1 cellular context compared by ENCODE assay signal in the genomic region with DNA sequence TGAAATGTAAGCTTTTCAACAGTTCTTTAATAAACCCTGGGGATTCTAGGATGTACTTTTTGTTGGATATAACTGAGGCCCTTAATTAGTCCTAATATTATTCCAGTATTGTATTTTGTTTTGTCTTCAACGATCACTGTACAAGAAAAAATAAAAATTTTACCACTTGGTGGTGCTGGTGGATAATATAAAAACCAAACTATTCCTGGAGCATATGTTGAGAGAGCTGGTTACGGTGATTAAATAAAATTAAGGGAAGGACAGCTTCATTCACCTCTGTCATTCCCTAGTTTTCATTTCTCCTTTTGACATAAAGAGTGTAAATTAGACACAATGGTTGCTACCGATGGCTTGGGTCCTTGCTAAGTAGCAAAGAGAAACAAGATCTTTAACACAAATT.
TF ChIP-seq lines count a peak whose summit lies in the region.

No MANE protein-coding gene starts in this region.

TF ChIP-seq in H1, 55 proteins besides CTCF, POLR2A, EP300 and RAD21:
- TF ChIP-seq BACH1 (IDR thresholded peaks at IDR 0.05; ENCODE audit: low read length) (no peak), SIX5 (IDR thresholded peaks at IDR 0.05; ENCODE audit: low read depth, low read length) (no peak), CEBPB (IDR thresholded peaks at IDR 0.05; ENCODE audit: low read depth, low read length) (no peak), FOSL1 (IDR thresholded peaks at IDR 0.05; ENCODE audit: insufficient read depth, low read depth, low read length) (no peak), ZNF274 (IDR thresholded peaks at IDR 0.05; ENCODE audit: borderline replicate concordance, extremely low read depth, low read length) (no peak), GABPA (IDR thresholded peaks at IDR 0.05; ENCODE audit: borderline replicate concordance, insufficient read depth, low read length) (no peak), SIN3A (conservative IDR thresholded peaks at IDR 0.05 in 1 of 2, IDR thresholded peaks at IDR 0.05 in 1 of 2; ENCODE audit: low read depth in 1 of 2, low read length in 2 of 2) (no peak), JUND (IDR thresholded peaks at IDR 0.05; ENCODE audit: low read length) (no peak), PHF8 (conservative IDR thresholded peaks at IDR 0.05; ENCODE audit: low read depth, low read length) (no peak), NRF1 (IDR thresholded peaks at IDR 0.05; ENCODE audit: low read depth, low read length) (no peak), SIRT6 (IDR thresholded peaks at IDR 0.05; ENCODE audit: low read length) (no peak), CTBP2 (IDR thresholded peaks at IDR 0.05; ENCODE audit: borderline replicate concordance, insufficient read depth, insufficient read length, low read length) (no peak), SP4 (IDR thresholded peaks at IDR 0.05; ENCODE audit: low read length) (no peak), CBX8 (IDR thresholded peaks at IDR 0.05; ENCODE audit: borderline replicate concordance, low read depth, low read length) (no peak), POLR2AphosphoS5 (IDR thresholded peaks at IDR 0.05; ENCODE audit: low read depth, low read length) (no peak), SRF (IDR thresholded peaks at IDR 0.05; ENCODE audit: low read depth, low read length) (no peak), RNF2 (IDR thresholded peaks at IDR 0.05; ENCODE audit: borderline replicate concordance, low read depth, low read length, missing control alignments, poor library complexity, severe bottlenecking) (no peak)
- TF ChIP-seq, protein P1, sequence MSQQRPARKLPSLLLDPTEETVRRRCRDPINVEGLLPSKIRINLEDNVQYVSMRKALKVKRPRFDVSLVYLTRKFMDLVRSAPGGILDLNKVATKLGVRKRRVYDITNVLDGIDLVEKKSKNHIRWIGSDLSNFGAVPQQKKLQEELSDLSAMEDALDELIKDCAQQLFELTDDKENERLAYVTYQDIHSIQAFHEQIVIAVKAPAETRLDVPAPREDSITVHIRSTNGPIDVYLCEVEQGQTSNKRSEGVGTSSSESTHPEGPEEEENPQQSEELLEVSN (IDR thresholded peaks at IDR 0.05) = no peak
- TF ChIP-seq, protein P2, sequence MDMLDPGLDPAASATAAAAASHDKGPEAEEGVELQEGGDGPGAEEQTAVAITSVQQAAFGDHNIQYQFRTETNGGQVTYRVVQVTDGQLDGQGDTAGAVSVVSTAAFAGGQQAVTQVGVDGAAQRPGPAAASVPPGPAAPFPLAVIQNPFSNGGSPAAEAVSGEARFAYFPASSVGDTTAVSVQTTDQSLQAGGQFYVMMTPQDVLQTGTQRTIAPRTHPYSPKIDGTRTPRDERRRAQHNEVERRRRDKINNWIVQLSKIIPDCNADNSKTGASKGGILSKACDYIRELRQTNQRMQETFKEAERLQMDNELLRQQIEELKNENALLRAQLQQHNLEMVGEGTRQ (IDR thresholded peaks at IDR 0.05; ENCODE audit: low read length) = no peak
TF ChIP-seq in H1: peak in this region for 0.
